Comparison of ENCODE assay signal across 8 cellular contexts in the genomic region with DNA sequence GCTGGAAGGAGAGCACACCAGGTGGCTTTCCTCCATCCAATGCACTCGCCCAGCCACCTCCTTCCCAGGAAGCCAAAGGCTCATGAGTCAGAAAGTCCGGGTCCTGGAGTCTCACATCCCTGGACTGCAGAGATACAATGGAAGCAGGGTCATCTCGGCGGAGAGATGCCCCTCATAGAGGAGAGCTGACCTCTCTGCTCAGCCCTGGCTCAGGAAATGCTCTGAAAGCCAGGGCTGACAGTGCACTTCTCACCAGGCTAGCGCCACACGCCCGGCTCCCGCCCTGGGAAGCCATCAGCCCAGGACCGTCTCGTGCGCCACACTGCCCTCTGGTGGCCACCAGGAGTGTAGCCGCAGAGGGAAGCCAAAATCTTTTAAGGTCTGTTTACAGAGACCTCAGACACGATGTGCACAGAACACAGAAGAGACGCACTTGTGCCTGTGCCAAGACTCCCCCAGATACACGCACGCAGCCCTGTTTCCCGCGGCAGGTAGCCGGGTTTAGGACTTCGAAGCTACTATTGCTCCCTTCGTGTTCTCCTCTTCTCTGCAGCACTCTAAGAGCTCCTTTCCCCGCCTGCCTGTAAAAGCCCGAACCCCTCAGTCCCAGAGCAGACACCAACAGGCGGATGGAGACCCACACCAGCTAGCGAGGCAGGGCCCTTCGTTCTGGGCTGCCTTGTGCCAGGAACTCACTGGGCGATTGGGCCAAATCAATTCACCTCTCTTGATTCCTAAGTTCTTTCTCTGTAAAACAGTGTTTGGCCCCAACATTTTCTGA. TPM values are rescaled to one million over a fixed set of nuclear protein-coding genes. Genes with fewer than 3 reads are reported as not detected.
DNase-seq lines count a peak whose midpoint lies in the region; ATAC-seq and TF ChIP-seq lines count a peak whose summit lies in the region.

No MANE protein-coding gene starts in this region.

- peak; percentile 83 for ATAC-seq in GM18909 (IDR thresholded peaks at IDR 0.05; ENCODE audit: poor library complexity, unreplicated experiment)
- ATAC-seq in HG03175 (IDR thresholded peaks at IDR 0.05; ENCODE audit: unreplicated experiment): peak; percentile 72
- peak; percentile 84 to 90 (median 88) for ATAC-seq in right lobe of liver

- no peaks in the 10 kb centered on the region for H3K36me3 ChIP-seq in right lobe of liver

- no peaks in the 10 kb centered on the region for H3K9me3 ChIP-seq in right lobe of liver

- intact Hi-C loops in right lobe of liver (cut with DNase I): no loop called here

- no peak overlapping the region for H3K27ac ChIP-seq in right lobe of liver

- H3K4me1 ChIP-seq in right lobe of liver: peaks cover 0 to 13% (median 1%) of the 10 kb centered on the region in 4 donors

- no peaks in the 10 kb centered on the region for H3K27me3 ChIP-seq in right lobe of liver

- DNase-seq in AG20443 (ENCODE audit: low spot score) (peak; percentile 92), NCI-H446 treated with DMSO at 0.1 percent for 48 hours (lab: John Stamatoyannopoulos, UW) (peak; percentile 48), dermis blood vessel endothelial cell (peak; percentile 77), right lobe of liver (peak; percentile 73 to 80 (median 77))
- DNase-seq in activated CD4-positive, alpha-beta T cell treated with anti-CD3 and anti-CD28 coated beads, Interleukin-2, amount 50 U/mL, for 1 hour: peak; percentile 67
- peak; percentile 58 for DNase-seq in stimulated activated CD8-positive, alpha-beta memory T cell treated with anti-CD3 and anti-CD28 coated beads, Interleukin-12 subunit alpha, Interleukin-12 subunit beta, amount 100 ng/mL, for 1 hour (ENCODE audit: low read depth)

- no peak for TF ChIP-seq POLR2A in right lobe of liver (IDR thresholded peaks at IDR 0.05)

- WGBS in right lobe of liver (ENCODE audit: insufficient coverage, low coverage, low lambda C conversion rate, missing lambda C conversion rate): 7% methylated on average over 15 of the region's 27 CpGs

- no peak overlapping the region for H3K4me3 ChIP-seq in right lobe of liver

- TF ChIP-seq CTCF in right lobe of liver (IDR thresholded peaks at IDR 0.05): peak; percentile 80 to 99 (median 98)

RNA-seq across cellular contexts. Expression of a gene that starts 9.7 kb away (rescaled TPM):
- total RNA-seq in dermis blood vessel endothelial cell (under 0.01 TPM in 1 of 2 replicates, not detected in the other), right lobe of liver (under 1 TPM; 0.35 to 0.75 (median 0.46) TPM)
